ENCODE assay signal across 15 cellular contexts in genomic region chr2:113370030-113370429, GRCh38.
A peak's percentile ranks its signal among the peaks of the same experiment; 100 is the strongest.
DNase-seq lines count a peak whose midpoint lies in the region; ATAC-seq, FAIRE-seq and TF ChIP-seq lines count a peak whose summit lies in the region.
"Had no signal": no experiment of that assay in that cellular context is flagged by ENCODE, and none has a peak within 500 bp of the region (broad histone marks: within the 10 kb centered on the region; RNA-seq: fewer than 3 reads in every experiment).

No MANE protein-coding gene starts in this region.

- H3K4me1 ChIP-seq in PC-3 (ENCODE audit: insufficient read depth, low read length) (peaks cover 20% of the 10 kb centered on the region), liver (ENCODE audit: control insufficient read depth in 4 of 4, insufficient read depth in 4 of 4, low read length in 3 of 4) (peaks cover 2 to 10% (median 6%) of the 10 kb centered on the region in 4 donors), small intestine (ENCODE audit: control insufficient read depth in 2 of 2, insufficient read depth in 1 of 2, low read depth in 1 of 2, low read length in 1 of 2) (no peaks in the 10 kb centered on the region), Caco-2 (peaks cover 24% of the 10 kb centered on the region)
- H3K4me1 ChIP-seq: BE2C had no signal

- TF ChIP-seq CTCF in PC-3 (conservative IDR thresholded peaks at IDR 0.05; ENCODE audit: low read depth, low read length) (no peak), liver (IDR thresholded peaks at IDR 0.05; ENCODE audit: low read depth, low read length, missing input control) (no peak), Caco-2 (IDR thresholded peaks at IDR 0.05; ENCODE audit: insufficient read depth in 1 of 2, low read depth in 1 of 2, low read length in 1 of 2, severe bottlenecking in 1 of 2, unreplicated experiment in 1 of 2) (no peak), GM13977 (IDR thresholded peaks at IDR 0.05; ENCODE audit: extremely low read depth, insufficient read depth, missing control alignments) (no peak)

- no peaks in the 10 kb centered on the region for H3K79me2 ChIP-seq in PC-3 (ENCODE audit: low read length)

- DNase-seq in ACHN (peak; percentile 31), PC-3 (peak; percentile 4), small intestine (peak; percentile 2), NCI-H226 (no peak), Caco-2 (no peak), GM13977 (ENCODE audit: low spot score) (no peak)
- DNase-seq: DMS79 treated with DMSO at 0.1 percent for 48 hours, MV-4-11, NCI-H1105 treated with DMSO at 0.1 percent for 48 hours, NCI-H2081, NCI-H2171, NCI-H524 treated with DMSO at 0.1 percent for 48 hours, NCI-H82 had no signal

- H3K27ac ChIP-seq in PC-3 (ENCODE audit: low read length) (no peak overlapping the region), liver (ENCODE audit: low read depth in 1 of 2, low read length in 2 of 2) (peak overlapping the region; percentile 85 to 87), small intestine (ENCODE audit: low read depth in 1 of 2, low read length in 1 of 2) (no peak overlapping the region)

- H3K27me3 ChIP-seq in PC-3 (ENCODE audit: low read length): no peaks in the 10 kb centered on the region
- H3K27me3 ChIP-seq in liver (ENCODE audit: control insufficient read depth in 4 of 4, insufficient read depth in 4 of 4, low read length in 3 of 4): no peaks in the 10 kb centered on the region
- peaks cover 0 to 3% of the 10 kb centered on the region in 2 donors for H3K27me3 ChIP-seq in small intestine (ENCODE audit: control insufficient read depth in 2 of 2, insufficient read depth in 2 of 2, low read length in 2 of 2)
- no peaks in the 10 kb centered on the region for H3K27me3 ChIP-seq in Caco-2 (replicated peaks; ENCODE audit: control insufficient read depth, insufficient read depth, low read length)
- H3K27me3 ChIP-seq: BE2C had no signal

- WGBS in liver: 27% methylated on average over 5 of the region's 5 CpGs
- WGBS in small intestine, 3 donors: 45 to 51% (median 48%) methylated on average over 5 of the region's 5 CpGs

- H3K9ac ChIP-seq in PC-3 (ENCODE audit: low read length) (no peak overlapping the region), liver (ENCODE audit: low read depth in 1 of 2, low read length in 2 of 2) (peak overlapping the region in 1 of 2 donors; percentile 66)

- H3K36me3 ChIP-seq in PC-3 (ENCODE audit: low read depth, low read length): no peaks in the 10 kb centered on the region
- H3K36me3 ChIP-seq in liver (ENCODE audit: control insufficient read depth in 4 of 4, insufficient read depth in 3 of 4, low read depth in 1 of 4, low read length in 3 of 4): no peaks in the 10 kb centered on the region
- H3K36me3 ChIP-seq in small intestine (ENCODE audit: control insufficient read depth in 2 of 2, insufficient read depth in 2 of 2, low read length in 2 of 2): no peaks in the 10 kb centered on the region
- no peaks in the 10 kb centered on the region for H3K36me3 ChIP-seq in Caco-2 (ENCODE audit: control insufficient read depth, insufficient read depth, low read length)
- H3K36me3 ChIP-seq: BE2C had no signal

- H3K9me3 ChIP-seq in PC-3 (ENCODE audit: low read length): no peaks in the 10 kb centered on the region
- H3K9me3 ChIP-seq in liver (ENCODE audit: control insufficient read depth in 4 of 4, low read length in 3 of 4): no peaks in the 10 kb centered on the region
- H3K9me3 ChIP-seq in small intestine (ENCODE audit: control insufficient read depth, low read depth): no peaks in the 10 kb centered on the region
- no peaks in the 10 kb centered on the region for H3K9me3 ChIP-seq in Caco-2
- H3K9me3 ChIP-seq: BE2C had no signal

- H3K4me2 ChIP-seq in PC-3 (ENCODE audit: low read length): peak overlapping the region; percentile 33; the same call in 1 of the 2 replicates

- POLR2A ChIA-PET in PC-3 (lab: Charles Lee; ENCODE audit: unreplicated experiment) (no interaction called here), Caco-2 (lab: Charles Lee) (no interaction called here)

- H3K36me3 Mint-ChIP-seq in Caco-2 (ENCODE audit: insufficient read depth, unreplicated experiment): no peaks in the 10 kb centered on the region

- H4K20me1 ChIP-seq in PC-3 (ENCODE audit: low read length): no peaks in the 10 kb centered on the region

- no peak for ATAC-seq in PC-3

- peaks cover 25% of the 10 kb centered on the region for H3K4me1 Mint-ChIP-seq in Caco-2 (ENCODE audit: low read depth, unreplicated experiment)

- H3K27me3 Mint-ChIP-seq in Caco-2 (ENCODE audit: insufficient read depth, unreplicated experiment): no peaks in the 10 kb centered on the region

- H3K4me3 ChIP-seq in PC-3 (ENCODE audit: low read length): no peak overlapping the region
- no peak overlapping the region for H3K4me3 ChIP-seq in liver (ENCODE audit: low read depth in 1 of 3, low read length in 3 of 3)
- no peak overlapping the region for H3K4me3 ChIP-seq in small intestine (ENCODE audit: low read depth in 1 of 2, low read length in 2 of 2)
- no peak overlapping the region for H3K4me3 ChIP-seq in Caco-2 (ENCODE audit: low read depth, low read length)

- TF ChIP-seq RAD21 in liver (IDR thresholded peaks at IDR 0.05): no peak

- peak overlapping the region; percentile 53; the same call in 1 of the 2 replicates for H2AFZ ChIP-seq in PC-3 (ENCODE audit: low read length)

- BruUV-seq in PC-3 (replicated peaks; lab: Mats Ljungman, UMichigan) (no TSS peak), Caco-2 (replicated peaks; lab: Mats Ljungman, UMichigan) (no TSS peak)

- no peak for FAIRE-seq in small intestine (lab: Jason Lieb, UNC)

- H3K27ac Mint-ChIP-seq in Caco-2 (ENCODE audit: unreplicated experiment): no peak overlapping the region

- in situ Hi-C loops in ACHN (cut with HindIII; ENCODE audit: low pct_ligation_motif_present, low pct_unique_long_range_greater_than_20kb, low sequenced_read_pairs) (loop anchor here (25.0 kb wide), 1 partner anchor 233 kb away; the partner anchor contains the start of gene IL1RN), GM13977 (cut with MboI; ENCODE audit: low pct_unique_long_range_greater_than_20kb, low sequenced_read_pairs, unreplicated experiment) (loop anchor here (10.0 kb wide), 1 partner anchor 235 kb away; no protein-coding TSS in a partner anchor)

- CTCF ChIA-PET in PC-3 (lab: Charles Lee): interaction anchor here (1.3 kb wide), 1 partner anchor 166 kb away, joined by 5 read pairs; no protein-coding TSS in a partner anchor
- CTCF ChIA-PET in Caco-2 (lab: Charles Lee): interaction anchor here (1.1 to 2.0 kb wide), 8 partner anchors 86 to 232 kb away, joined by 3 to 16 read pairs (median 6); no protein-coding TSS in a partner anchor

- H3K9me2 ChIP-seq in PC-3 (replicated peaks; ENCODE audit: low read length): no peaks in the 10 kb centered on the region

- H3K9me3 Mint-ChIP-seq in Caco-2 (ENCODE audit: unreplicated experiment): no peaks in the 10 kb centered on the region

- H3F3A ChIP-seq in PC-3 (ENCODE audit: low read length, unreplicated experiment): no peaks in the 10 kb centered on the region

- intact Hi-C loops in PC-3 (cut with micrococcal nuclease): loop anchor here (1.0 to 5.0 kb wide), 5 partner anchors 42 to 288 kb away; no protein-coding TSS in a partner anchor
- intact Hi-C loops in Caco-2 (cut with micrococcal nuclease; ENCODE audit: unreplicated experiment): loop anchor here (1.0 to 5.0 kb wide), 7 partner anchors 21 to 288 kb away; no protein-coding TSS in a partner anchor

- no peak overlapping the region for H3K4me3 Mint-ChIP-seq in Caco-2 (ENCODE audit: unreplicated experiment)

TF ChIP-seq in liver, 16 proteins besides CTCF, POLR2A, EP300 and RAD21 (continues in another document):
- no peak for TF ChIP-seq GABPA (IDR thresholded peaks at IDR 0.05 in 1 of 2, conservative IDR thresholded peaks at IDR 0.05 in 1 of 2)
- TF ChIP-seq MAX (IDR thresholded peaks at IDR 0.05): no peak
- TF ChIP-seq ZBTB33 (IDR thresholded peaks at IDR 0.05): peak; percentile 68
- peak; percentile 26 for TF ChIP-seq FOXA2 (IDR thresholded peaks at IDR 0.05)
- TF ChIP-seq, protein P1, sequence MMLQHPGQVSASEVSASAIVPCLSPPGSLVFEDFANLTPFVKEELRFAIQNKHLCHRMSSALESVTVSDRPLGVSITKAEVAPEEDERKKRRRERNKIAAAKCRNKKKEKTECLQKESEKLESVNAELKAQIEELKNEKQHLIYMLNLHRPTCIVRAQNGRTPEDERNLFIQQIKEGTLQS (IDR thresholded peaks at IDR 0.05): peak; percentile 32
- peak in 1 of 2 donors; percentile 16 for TF ChIP-seq EGR1 (IDR thresholded peaks at IDR 0.05; ENCODE audit: low read depth in 2 of 2)
- TF ChIP-seq NR2F2 (IDR thresholded peaks at IDR 0.05): no peak
- peak; percentile 64 to 73 for TF ChIP-seq RXRA (IDR thresholded peaks at IDR 0.05)
- TF ChIP-seq HNF4A (conservative IDR thresholded peaks at IDR 0.05): peak; percentile 62 to 68
- TF ChIP-seq TAF1 (conservative IDR thresholded peaks at IDR 0.05): no peak
- TF ChIP-seq SP1 (IDR thresholded peaks at IDR 0.05): peak; percentile 78

Comparison
In these comparisons a context has a peak if more than half of its experiments do, and no peak if none do; other contexts are left out.
1. DNase-seq: peak in ACHN (single experiment), PC-3 (single experiment) and small intestine (single experiment); none in NCI-H226 (single experiment), Caco-2 (0 of 2) and GM13977 (single experiment).
2. H3K27ac ChIP-seq: peak in liver (2 of 2); none in PC-3 (single experiment) and small intestine (0 of 2).